Comparison of ENCODE assay signal across 1 cellular context in the genomic region with DNA sequence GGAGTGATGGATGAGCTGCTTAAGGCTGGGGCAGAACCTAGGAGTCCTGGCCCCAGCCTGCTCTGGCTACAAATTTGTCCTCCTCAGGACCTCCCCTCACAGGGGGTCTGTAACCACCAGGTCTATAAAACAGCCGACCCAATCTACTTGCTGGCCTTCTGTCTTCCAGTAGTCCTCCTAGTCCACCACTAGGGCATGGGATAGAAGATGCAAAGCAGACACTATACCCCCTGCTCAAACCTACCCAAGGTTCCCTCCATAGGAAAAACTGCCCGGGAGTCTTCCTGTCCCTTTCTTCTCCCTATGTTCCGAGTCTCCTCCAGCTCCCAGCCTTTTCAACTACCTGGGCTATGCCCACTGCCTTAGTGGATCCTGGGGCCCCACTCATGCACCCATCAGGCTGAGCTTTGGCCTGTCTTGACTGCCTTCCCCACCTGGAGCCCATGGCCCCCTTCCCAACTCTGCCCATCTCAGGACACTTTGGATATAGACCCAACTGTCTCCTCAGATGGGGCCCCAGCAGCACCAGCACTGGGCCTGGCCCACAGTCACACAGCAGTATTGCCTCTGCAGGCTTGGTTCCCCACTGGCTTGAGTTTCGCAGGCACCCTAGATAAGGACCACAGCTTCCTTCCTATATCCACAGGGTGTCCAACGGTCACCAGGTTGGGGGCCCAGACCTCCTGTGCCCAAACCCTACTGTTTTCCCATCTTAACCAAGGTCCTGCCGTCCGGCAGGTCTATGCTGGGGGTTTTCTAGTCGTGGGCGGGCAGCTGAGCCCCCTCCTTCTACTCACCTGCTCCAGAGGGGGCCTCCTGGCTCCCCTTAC.
A peak's percentile ranks its signal among the peaks of the same experiment; 100 is the strongest.
TF ChIP-seq lines count a peak whose summit lies in the region.

No MANE protein-coding gene starts in this region.

TF ChIP-seq in HepG2, 621 proteins besides CTCF, POLR2A, EP300 and RAD21:
- 0 out of 2 replicates have a peak, but pooled peaks have one; percentile 42 for TF ChIP-seq ZC3H4 (CRISPR knock-in tag; IDR thresholded peaks at IDR 0.05; ENCODE audit: borderline replicate concordance)
- TF ChIP-seq ZNF891 (CRISPR knock-in tag; IDR thresholded peaks at IDR 0.05), result 0 out of 2 replicates have a peak, but pooled peaks have one; percentile 2
- TF ChIP-seq, protein P1, sequence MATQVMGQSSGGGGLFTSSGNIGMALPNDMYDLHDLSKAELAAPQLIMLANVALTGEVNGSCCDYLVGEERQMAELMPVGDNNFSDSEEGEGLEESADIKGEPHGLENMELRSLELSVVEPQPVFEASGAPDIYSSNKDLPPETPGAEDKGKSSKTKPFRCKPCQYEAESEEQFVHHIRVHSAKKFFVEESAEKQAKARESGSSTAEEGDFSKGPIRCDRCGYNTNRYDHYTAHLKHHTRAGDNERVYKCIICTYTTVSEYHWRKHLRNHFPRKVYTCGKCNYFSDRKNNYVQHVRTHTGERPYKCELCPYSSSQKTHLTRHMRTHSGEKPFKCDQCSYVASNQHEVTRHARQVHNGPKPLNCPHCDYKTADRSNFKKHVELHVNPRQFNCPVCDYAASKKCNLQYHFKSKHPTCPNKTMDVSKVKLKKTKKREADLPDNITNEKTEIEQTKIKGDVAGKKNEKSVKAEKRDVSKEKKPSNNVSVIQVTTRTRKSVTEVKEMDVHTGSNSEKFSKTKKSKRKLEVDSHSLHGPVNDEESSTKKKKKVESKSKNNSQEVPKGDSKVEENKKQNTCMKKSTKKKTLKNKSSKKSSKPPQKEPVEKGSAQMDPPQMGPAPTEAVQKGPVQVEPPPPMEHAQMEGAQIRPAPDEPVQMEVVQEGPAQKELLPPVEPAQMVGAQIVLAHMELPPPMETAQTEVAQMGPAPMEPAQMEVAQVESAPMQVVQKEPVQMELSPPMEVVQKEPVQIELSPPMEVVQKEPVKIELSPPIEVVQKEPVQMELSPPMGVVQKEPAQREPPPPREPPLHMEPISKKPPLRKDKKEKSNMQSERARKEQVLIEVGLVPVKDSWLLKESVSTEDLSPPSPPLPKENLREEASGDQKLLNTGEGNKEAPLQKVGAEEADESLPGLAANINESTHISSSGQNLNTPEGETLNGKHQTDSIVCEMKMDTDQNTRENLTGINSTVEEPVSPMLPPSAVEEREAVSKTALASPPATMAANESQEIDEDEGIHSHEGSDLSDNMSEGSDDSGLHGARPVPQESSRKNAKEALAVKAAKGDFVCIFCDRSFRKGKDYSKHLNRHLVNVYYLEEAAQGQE (IDR thresholded peaks at IDR 0.05; ENCODE audit: borderline replicate concordance in 1 of 2, low read depth in 1 of 2, low read length in 2 of 2), result no peak
- 0 out of 2 replicates have a peak, but pooled peaks have one; percentile 20 for TF ChIP-seq ZNF768 (CRISPR knock-in tag; IDR thresholded peaks at IDR 0.05)
- TF ChIP-seq, protein P2, sequence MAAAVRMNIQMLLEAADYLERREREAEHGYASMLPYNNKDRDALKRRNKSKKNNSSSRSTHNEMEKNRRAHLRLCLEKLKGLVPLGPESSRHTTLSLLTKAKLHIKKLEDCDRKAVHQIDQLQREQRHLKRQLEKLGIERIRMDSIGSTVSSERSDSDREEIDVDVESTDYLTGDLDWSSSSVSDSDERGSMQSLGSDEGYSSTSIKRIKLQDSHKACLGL (CRISPR knock-in tag; IDR thresholded peaks at IDR 0.05), result 0 out of 2 replicates have a peak, but pooled peaks have one; percentile 4
- TF ChIP-seq, protein P3, sequence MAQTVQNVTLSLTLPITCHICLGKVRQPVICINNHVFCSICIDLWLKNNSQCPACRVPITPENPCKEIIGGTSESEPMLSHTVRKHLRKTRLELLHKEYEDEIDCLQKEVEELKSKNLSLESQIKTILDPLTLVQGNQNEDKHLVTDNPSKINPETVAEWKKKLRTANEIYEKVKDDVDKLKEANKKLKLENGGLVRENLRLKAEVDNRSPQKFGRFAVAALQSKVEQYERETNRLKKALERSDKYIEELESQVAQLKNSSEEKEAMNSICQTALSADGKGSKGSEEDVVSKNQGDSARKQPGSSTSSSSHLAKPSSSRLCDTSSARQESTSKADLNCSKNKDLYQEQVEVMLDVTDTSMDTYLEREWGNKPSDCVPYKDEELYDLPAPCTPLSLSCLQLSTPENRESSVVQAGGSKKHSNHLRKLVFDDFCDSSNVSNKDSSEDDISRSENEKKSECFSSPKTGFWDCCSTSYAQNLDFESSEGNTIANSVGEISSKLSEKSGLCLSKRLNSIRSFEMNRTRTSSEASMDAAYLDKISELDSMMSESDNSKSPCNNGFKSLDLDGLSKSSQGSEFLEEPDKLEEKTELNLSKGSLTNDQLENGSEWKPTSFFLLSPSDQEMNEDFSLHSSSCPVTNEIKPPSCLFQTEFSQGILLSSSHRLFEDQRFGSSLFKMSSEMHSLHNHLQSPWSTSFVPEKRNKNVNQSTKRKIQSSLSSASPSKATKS (CRISPR knock-in tag; IDR thresholded peaks at IDR 0.05), result no peak
